ENCODE assay signal across 1 cellular context in the genomic region with DNA sequence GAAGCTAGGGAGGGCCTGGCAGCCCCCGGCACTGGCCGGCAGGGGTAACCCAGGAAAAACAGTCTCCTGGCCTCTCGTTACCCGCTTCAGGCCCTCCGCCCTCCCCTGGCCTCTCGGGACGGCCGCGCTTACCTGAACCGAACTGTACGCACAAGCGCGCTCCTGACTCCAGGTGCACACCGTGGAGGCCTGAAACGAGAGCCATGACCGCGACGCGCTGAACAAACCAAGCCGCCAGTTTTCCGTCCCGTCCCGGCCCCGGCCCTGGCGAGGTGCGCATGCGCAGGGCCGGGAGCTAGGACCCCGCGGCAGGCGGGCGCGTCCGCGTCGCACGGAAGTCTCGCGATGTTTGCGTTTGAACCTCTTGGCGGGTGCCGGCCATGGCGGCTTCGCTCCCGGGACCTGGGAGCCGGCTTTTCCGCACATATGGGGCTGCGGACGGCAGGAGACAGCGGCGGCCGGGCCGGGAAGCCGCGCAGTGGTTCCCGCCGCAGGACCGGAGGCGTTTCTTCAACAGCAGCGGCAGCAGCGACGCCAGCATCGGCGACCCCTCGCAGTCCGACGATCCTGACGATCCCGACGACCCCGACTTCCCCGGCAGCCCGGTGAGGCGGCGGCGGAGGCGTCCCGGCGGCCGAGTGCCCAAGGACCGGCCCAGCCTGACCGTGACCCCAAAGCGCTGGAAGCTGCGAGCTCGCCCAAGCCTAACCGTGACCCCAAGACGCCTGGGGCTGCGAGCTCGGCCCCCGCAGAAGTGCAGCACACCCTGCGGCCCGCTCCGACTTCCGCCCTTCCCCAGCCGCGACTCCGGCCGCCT.
A peak's percentile ranks its signal among the peaks of the same experiment; 100 is the strongest.
TF ChIP-seq lines count a peak whose summit lies in the region.

A gene (plus strand): TSS at position 348 of the 817 bp plus-strand sequence. CDS start 33 bp downstream, at position 381.

TF ChIP-seq in K562, 482 proteins besides CTCF, POLR2A, EP300 and RAD21 (continued from another document and continues in another):
- TF ChIP-seq, protein P1, sequence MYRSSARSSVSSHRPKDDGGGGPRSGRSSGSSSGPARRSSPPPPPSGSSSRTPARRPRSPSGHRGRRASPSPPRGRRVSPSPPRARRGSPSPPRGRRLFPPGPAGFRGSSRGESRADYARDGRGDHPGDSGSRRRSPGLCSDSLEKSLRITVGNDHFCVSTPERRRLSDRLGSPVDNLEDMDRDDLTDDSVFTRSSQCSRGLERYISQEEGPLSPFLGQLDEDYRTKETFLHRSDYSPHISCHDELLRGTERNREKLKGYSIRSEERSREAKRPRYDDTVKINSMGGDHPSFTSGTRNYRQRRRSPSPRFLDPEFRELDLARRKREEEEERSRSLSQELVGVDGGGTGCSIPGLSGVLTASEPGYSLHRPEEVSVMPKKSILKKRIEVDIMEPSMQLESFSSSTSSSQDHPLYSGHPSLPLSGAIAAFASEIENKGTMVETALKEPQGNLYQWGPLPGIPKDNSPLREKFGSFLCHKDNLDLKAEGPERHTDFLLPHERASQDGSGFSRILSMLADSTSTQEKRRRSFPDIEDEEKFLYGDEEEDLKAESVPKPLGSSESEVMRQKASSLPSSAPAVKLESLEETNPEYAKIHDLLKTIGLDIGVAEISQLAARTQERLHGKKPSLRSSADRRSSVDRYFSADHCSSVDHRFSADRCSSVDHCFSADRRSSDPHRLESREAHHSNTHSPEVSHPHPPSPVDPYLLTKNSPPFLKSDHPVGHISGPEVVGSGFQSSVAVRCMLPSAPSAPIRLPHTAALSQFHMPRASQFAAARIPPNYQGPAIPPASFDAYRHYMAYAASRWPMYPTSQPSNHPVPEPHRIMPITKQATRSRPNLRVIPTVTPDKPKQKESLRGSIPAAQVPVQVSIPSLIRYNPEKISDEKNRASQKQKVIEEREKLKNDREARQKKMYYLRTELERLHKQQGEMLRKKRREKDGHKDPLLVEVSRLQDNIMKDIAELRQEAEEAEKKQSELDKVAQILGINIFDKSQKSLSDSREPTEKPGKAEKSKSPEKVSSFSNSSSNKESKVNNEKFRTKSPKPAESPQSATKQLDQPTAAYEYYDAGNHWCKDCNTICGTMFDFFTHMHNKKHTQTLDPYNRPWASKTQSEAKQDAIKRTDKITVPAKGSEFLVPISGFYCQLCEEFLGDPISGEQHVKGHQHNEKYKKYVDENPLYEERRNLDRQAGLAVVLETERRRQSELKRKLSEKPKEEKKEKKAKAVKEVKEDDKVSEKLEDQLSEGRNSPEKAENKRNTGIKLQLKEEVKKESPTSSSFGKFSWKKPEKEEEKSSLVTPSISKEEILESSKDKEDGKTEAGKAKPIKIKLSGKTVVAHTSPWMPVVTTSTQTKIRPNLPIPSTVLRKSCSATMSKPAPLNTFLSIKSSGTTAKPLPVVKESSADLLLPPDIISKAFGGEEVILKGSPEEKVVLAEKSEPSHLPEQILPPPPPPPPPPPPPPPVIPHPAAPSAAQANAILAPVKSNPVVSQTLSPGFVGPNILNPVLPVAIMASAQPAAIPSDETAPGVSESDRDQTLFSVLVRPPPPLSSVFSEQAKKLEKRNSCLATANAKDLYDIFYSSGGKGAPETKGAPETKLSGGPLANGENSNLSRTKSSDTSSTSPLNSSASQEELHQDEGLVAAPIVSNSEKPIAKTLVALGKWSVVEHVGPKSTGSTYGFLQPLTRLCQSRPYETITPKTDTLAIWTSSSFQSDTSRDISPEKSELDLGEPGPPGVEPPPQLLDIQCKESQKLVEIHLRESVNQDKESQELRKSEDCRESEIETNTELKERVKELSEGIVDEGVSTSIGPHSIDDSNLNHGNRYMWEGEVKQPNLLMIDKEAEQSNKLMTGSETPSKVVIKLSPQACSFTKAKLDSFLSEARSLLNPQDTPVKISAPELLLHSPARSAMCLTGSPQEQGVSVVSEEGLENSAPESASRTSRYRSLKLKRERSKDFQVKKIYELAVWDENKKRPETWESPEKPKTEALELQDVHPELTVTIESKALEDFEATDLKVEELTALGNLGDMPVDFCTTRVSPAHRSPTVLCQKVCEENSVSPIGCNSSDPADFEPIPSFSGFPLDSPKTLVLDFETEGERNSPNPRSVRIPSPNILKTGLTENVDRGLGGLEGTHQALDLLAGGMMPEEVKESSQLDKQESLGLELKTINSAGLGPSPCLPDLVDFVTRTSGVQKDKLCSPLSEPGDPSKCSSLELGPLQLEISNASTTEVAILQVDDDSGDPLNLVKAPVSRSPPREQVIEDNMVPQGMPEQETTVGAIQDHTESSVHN (IDR thresholded peaks at IDR 0.05; ENCODE audit: borderline replicate concordance in 1 of 2, low read depth in 1 of 2), result no peak
- TF ChIP-seq C11orf30 (IDR thresholded peaks at IDR 0.05; ENCODE audit: low read depth) (peak; percentile 63), GATA2 (CRISPR knock-in tag; IDR thresholded peaks at IDR 0.05) (no peak), RCOR1 (IDR thresholded peaks at IDR 0.05; ENCODE audit: borderline replicate concordance in 1 of 2, low read depth in 2 of 2, low read length in 2 of 2) (peak in 1 of 2 experiments; percentile 56; a peak in 2 of 4 replicates), ATF7 (IDR thresholded peaks at IDR 0.05) (peak; percentile 29; the same call in 1 of the 2 replicates), XRCC5 (IDR thresholded peaks at IDR 0.05; ENCODE audit: low read depth, low read length) (0 out of 2 replicates have a peak, but pooled peaks have one; percentile 39), DIDO1 (tag; IDR thresholded peaks at IDR 0.05; ENCODE audit: low read depth) (peak; percentile 14; the same call in 1 of the 2 replicates), KLF1 (tag; IDR thresholded peaks at IDR 0.05) (no peak), NR3C1 (CRISPR knock-in tag; IDR thresholded peaks at IDR 0.05) (no peak), PHF8 (IDR thresholded peaks at IDR 0.05; ENCODE audit: borderline replicate concordance, low read length) (peak; percentile 77; the same call in 1 of the 2 replicates), ERF (CRISPR knock-in tag; IDR thresholded peaks at IDR 0.05) (no peak), NR2C2 (CRISPR knock-in tag; IDR thresholded peaks at IDR 0.05) (no peak; the same call in 1 of the 2 replicates), NR2C2 (tag; IDR thresholded peaks at IDR 0.05) (peak; percentile 41; the same call in 1 of the 2 replicates), LARP7 (IDR thresholded peaks at IDR 0.05) (no peak), NCOA2 (IDR thresholded peaks at IDR 0.05; ENCODE audit: partially characterized antibody in 2 of 2) (no peak), SRSF1 (IDR thresholded peaks at IDR 0.05; ENCODE audit: low read depth, low read length) (no peak), TGIF2 (CRISPR knock-in tag; IDR thresholded peaks at IDR 0.05) (no peak), U2AF1 (optimal IDR thresholded peaks at IDR 0.05; ENCODE audit: low read depth, low read length) (peak; percentile 37)
- TF ChIP-seq, protein P2, sequence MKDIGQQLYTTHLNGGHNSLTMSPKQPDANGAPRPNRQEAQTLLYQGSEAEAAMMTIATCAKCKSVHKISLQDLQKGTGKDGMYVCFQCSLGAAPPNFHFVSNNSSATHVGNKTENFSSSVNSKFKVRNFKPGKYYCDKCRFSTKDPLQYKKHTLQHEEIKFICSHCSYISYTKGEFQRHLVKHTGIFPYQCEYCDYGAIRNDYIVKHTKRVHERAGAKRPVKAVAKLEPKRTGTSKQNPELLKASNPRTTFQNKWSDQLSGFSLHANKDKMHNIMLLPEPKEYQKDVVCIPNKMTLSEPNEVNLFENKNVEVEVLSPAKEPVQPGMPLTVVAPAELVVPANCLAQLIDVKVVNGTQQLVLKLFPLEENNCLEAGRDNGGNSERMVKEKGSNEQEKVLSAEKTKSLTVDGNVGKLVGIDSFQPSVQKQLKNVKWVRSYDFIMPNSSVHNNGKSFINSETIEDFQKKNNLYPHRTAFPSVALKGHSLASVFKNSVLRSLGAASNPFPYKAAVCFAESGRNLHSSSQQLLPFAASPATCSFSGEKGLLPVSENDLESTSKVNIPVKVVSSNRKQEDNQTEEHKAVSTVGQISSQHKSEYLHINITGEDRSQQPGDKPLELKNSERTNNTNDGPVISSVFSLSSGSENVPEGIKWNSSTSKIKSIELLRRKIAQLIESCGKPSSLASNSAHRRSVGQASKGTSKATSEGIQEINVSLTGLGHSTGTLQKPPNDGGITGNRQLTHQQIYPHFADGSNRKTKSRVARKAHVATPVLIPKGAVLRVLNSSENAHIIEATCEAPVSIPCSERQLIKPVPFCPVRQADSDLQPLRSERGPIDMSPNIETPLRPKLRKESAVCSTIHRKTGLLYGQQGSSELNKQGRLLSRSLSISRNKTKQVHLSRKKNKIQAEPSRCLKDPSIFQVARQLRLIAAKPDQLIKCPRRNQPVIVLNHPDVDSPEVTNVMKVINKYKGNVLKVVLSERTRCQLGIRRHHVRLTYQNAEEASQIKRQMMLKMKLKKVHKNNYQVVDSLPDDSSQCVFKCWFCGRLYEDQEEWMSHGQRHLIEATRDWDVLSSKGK (CRISPR knock-in tag; IDR thresholded peaks at IDR 0.05), result no peak
- TF ChIP-seq, protein P3, sequence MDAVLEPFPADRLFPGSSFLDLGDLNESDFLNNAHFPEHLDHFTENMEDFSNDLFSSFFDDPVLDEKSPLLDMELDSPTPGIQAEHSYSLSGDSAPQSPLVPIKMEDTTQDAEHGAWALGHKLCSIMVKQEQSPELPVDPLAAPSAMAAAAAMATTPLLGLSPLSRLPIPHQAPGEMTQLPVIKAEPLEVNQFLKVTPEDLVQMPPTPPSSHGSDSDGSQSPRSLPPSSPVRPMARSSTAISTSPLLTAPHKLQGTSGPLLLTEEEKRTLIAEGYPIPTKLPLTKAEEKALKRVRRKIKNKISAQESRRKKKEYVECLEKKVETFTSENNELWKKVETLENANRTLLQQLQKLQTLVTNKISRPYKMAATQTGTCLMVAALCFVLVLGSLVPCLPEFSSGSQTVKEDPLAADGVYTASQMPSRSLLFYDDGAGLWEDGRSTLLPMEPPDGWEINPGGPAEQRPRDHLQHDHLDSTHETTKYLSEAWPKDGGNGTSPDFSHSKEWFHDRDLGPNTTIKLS (IDR thresholded peaks at IDR 0.05; ENCODE audit: borderline replicate concordance, low read depth), result peak; percentile 79; the same call in 1 of the 2 replicates
- TF ChIP-seq, protein P4, sequence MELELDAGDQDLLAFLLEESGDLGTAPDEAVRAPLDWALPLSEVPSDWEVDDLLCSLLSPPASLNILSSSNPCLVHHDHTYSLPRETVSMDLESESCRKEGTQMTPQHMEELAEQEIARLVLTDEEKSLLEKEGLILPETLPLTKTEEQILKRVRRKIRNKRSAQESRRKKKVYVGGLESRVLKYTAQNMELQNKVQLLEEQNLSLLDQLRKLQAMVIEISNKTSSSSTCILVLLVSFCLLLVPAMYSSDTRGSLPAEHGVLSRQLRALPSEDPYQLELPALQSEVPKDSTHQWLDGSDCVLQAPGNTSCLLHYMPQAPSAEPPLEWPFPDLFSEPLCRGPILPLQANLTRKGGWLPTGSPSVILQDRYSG (tag; conservative IDR thresholded peaks at IDR 0.05; ENCODE audit: low read depth), result no peak
- TF ChIP-seq, protein P5, sequence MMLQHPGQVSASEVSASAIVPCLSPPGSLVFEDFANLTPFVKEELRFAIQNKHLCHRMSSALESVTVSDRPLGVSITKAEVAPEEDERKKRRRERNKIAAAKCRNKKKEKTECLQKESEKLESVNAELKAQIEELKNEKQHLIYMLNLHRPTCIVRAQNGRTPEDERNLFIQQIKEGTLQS (IDR thresholded peaks at IDR 0.05), result no peak
- TF ChIP-seq, protein P5 (CRISPR knock-in tag; conservative IDR thresholded peaks at IDR 0.05), result no peak
- TF ChIP-seq, protein P6, sequence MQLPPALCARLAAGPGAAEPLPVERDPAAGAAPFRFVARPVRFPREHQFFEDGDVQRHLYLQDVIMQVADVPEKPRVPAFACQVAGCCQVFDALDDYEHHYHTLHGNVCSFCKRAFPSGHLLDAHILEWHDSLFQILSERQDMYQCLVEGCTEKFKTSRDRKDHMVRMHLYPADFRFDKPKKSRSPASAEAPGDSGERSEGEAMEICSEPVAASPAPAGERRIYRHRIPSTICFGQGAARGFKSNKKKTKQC (CRISPR knock-in tag; IDR thresholded peaks at IDR 0.05), result no peak; the same call in 1 of the 2 replicates
- TF ChIP-seq, protein P7, sequence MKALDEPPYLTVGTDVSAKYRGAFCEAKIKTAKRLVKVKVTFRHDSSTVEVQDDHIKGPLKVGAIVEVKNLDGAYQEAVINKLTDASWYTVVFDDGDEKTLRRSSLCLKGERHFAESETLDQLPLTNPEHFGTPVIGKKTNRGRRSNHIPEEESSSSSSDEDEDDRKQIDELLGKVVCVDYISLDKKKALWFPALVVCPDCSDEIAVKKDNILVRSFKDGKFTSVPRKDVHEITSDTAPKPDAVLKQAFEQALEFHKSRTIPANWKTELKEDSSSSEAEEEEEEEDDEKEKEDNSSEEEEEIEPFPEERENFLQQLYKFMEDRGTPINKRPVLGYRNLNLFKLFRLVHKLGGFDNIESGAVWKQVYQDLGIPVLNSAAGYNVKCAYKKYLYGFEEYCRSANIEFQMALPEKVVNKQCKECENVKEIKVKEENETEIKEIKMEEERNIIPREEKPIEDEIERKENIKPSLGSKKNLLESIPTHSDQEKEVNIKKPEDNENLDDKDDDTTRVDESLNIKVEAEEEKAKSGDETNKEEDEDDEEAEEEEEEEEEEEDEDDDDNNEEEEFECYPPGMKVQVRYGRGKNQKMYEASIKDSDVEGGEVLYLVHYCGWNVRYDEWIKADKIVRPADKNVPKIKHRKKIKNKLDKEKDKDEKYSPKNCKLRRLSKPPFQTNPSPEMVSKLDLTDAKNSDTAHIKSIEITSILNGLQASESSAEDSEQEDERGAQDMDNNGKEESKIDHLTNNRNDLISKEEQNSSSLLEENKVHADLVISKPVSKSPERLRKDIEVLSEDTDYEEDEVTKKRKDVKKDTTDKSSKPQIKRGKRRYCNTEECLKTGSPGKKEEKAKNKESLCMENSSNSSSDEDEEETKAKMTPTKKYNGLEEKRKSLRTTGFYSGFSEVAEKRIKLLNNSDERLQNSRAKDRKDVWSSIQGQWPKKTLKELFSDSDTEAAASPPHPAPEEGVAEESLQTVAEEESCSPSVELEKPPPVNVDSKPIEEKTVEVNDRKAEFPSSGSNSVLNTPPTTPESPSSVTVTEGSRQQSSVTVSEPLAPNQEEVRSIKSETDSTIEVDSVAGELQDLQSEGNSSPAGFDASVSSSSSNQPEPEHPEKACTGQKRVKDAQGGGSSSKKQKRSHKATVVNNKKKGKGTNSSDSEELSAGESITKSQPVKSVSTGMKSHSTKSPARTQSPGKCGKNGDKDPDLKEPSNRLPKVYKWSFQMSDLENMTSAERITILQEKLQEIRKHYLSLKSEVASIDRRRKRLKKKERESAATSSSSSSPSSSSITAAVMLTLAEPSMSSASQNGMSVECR (CRISPR knock-in tag; IDR thresholded peaks at IDR 0.05), result peak; percentile 40; the same call in 1 of the 2 replicates
- TF ChIP-seq, protein P8, sequence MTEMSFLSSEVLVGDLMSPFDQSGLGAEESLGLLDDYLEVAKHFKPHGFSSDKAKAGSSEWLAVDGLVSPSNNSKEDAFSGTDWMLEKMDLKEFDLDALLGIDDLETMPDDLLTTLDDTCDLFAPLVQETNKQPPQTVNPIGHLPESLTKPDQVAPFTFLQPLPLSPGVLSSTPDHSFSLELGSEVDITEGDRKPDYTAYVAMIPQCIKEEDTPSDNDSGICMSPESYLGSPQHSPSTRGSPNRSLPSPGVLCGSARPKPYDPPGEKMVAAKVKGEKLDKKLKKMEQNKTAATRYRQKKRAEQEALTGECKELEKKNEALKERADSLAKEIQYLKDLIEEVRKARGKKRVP (CRISPR knock-in tag; IDR thresholded peaks at IDR 0.05), result no peak
